In the genomic region with DNA sequence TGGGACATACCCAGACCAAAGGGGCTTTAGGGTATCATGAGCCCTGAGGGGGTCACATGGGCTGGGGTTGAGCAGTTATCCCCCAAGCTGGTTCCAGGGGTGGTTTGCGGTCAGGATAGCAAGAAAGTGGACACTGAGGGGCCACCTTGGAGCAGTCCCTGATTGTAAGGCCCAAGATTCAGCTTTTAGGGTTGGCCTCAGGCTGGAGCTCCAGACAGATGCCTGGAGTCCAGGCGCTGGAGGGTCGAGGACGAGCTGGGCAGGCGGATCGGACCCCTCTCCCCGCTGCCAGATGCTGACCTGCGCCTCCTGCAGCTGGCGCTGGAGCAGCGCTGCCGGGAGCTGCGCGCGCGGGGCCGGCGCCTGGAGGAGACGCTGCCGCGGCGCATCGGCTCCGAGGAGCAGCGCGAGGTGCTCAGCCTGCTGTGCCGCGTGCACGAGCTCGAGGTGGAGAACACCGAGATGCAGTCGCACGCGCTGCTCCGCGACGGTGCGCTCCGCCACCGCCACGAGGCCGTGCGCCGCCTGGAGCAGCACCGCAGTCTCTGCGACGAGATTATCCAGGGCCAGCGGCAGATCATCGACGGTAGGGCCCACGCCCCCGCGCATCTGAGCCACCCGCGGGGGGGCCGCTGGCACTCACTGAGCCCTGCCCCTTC, we compare ENCODE assay signal across 16 cellular contexts. TPM values are rescaled to one million over a fixed set of nuclear protein-coding genes. Genes with fewer than 3 reads are reported as not detected.
A peak's percentile ranks its signal among the peaks of the same experiment; 100 is the strongest.
DNase-seq lines count a peak whose midpoint lies in the region; ATAC-seq and TF ChIP-seq lines count a peak whose summit lies in the region.
"Had no signal": no experiment of that assay in that cellular context is flagged by ENCODE, and none has a peak within 500 bp of the region (broad histone marks: within the 10 kb centered on the region; RNA-seq: fewer than 3 reads in every experiment).

No MANE protein-coding gene starts in this region.

- peaks cover 65% of the 10 kb centered on the region for H3K27me3 ChIP-seq in HUES48 (ENCODE audit: control insufficient read depth, insufficient read depth, low read length)

- no peak for ATAC-seq in HG03378 (IDR thresholded peaks at IDR 0.05; ENCODE audit: unreplicated experiment)

- no peak overlapping the region for H3K27ac ChIP-seq in HUES48 (ENCODE audit: low read depth, low read length)
- H3K27ac ChIP-seq: C4-2B, KMS-11 had no signal

- H3K4me1 Mint-ChIP-seq in chondrocyte (ENCODE audit: low read depth), result no peaks in the 10 kb centered on the region
- no peaks in the 10 kb centered on the region for H3K4me1 Mint-ChIP-seq in nephron progenitor cell

- H3K9ac ChIP-seq in HUES48 (ENCODE audit: low read depth, low read length), result no peak overlapping the region
- H3K9ac ChIP-seq: KMS-11 had no signal

- H3K36me3 ChIP-seq in HUES48 (ENCODE audit: control insufficient read depth, insufficient read depth, low read length), result no peaks in the 10 kb centered on the region

- peak; percentile 90 for DNase-seq in D341Med (ENCODE audit: low spot score)
- DNase-seq in chondrocyte (ENCODE audit: low spot score), result no peak
- peak; percentile 69 for DNase-seq in nephron progenitor cell
- DNase-seq in GF-D8 (lab: John Stamatoyannopoulos, UW), result no peak
- DNase-seq in NCI-H1930 (lab: John Stamatoyannopoulos, UW), result no peak
- DNase-seq: NCI-H1417 treated with DMSO at 0.1 percent for 48 hours; NCI-H446; stimulated activated CD4-positive, alpha-beta T cell treated with anti-CD3 and anti-CD28 coated beads, Interleukin-1b, Interleukin-23, amount 100 ng/mL, for 48 hours; SW 1271 had no signal

- H3K4me3 ChIP-seq in HUES48 (ENCODE audit: low read depth, low read length), result peak overlapping the region; percentile 43; the same call in 1 of the 2 replicates

- no peaks in the 10 kb centered on the region; the same call in 1 of the 2 replicates for H3K4me1 ChIP-seq in HUES48 (ENCODE audit: control insufficient read depth, insufficient read depth, low read length)

- peak; percentile 38 for TF ChIP-seq CTCF in chondrocyte (IDR thresholded peaks at IDR 0.05)
- peak; percentile 25 for TF ChIP-seq CTCF in nephron progenitor cell (IDR thresholded peaks at IDR 0.05)

- H3K4me3 Mint-ChIP-seq in chondrocyte (ENCODE audit: unreplicated experiment), result no peak overlapping the region
- no peak overlapping the region for H3K4me3 Mint-ChIP-seq in nephron progenitor cell

- no peaks in the 10 kb centered on the region for H3K9me3 ChIP-seq in HUES48 (ENCODE audit: control insufficient read depth, insufficient read depth, low read length)

- H3K27ac Mint-ChIP-seq in chondrocyte (ENCODE audit: unreplicated experiment) (no peak overlapping the region), nephron progenitor cell (no peak overlapping the region)

- peaks cover 64% of the 10 kb centered on the region for H3K27me3 Mint-ChIP-seq in chondrocyte (ENCODE audit: low read depth)
- H3K27me3 Mint-ChIP-seq in nephron progenitor cell (ENCODE audit: low read depth, poor library complexity), result peaks cover 99% of the 10 kb centered on the region

- no peaks in the 10 kb centered on the region for H3K9me3 Mint-ChIP-seq in chondrocyte (ENCODE audit: low read depth)
- no peaks in the 10 kb centered on the region for H3K9me3 Mint-ChIP-seq in nephron progenitor cell

- no peaks in the 10 kb centered on the region for H3K36me3 Mint-ChIP-seq in chondrocyte (ENCODE audit: low read depth)
- no peaks in the 10 kb centered on the region for H3K36me3 Mint-ChIP-seq in nephron progenitor cell (ENCODE audit: low read depth)

RNA-seq across cellular contexts. Expression of a gene that starts 10.0 kb away (rescaled TPM):
- not detected in 3 replicates for total RNA-seq in chondrocyte
- total RNA-seq: cardiac septum, renal cortical epithelial cell, ureter had no signal

RNA-seq across cellular contexts. Expression of a gene that starts 15.6 kb away (rescaled TPM):
- total RNA-seq in chondrocyte, result not detected in 3 replicates
- total RNA-seq: renal cortical epithelial cell had no signal

RNA-seq across cellular contexts. Expression of a gene that starts 25.7 kb away (rescaled TPM):
- total RNA-seq in chondrocyte, result not detected in 3 replicates
- total RNA-seq: renal cortical epithelial cell had no signal

Comparison
In these comparisons a context has a peak if more than half of its experiments do, and no peak if none do; other contexts are left out.
1. DNase-seq: peak in D341Med (single experiment) and nephron progenitor cell (single experiment); none in chondrocyte (single experiment), GF-D8 (single experiment) and NCI-H1930 (0 of 2).